ENCODE assay signal across 9 cellular contexts in the genomic region with DNA sequence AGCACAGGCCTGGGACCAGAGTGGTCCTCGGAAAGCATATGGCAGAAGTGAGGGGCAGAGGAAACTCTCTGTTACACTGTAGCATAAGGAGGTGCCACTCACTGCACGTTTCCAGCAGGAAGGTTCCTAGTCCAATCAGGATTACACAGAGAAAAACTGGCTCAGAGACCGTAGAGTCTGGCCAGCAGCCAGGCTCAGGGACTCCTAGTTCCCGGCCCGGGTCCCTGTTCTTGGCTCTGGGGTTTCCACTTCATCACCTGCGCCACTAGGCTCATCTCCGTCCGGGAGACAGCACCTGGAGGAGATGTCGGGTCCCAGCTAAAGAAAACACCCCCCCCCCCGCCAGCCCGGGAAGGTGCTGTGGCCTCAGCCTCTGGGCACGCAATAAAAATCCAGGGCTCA. TPM values are rescaled to one million over a fixed set of nuclear protein-coding genes. Genes with fewer than 3 reads are reported as not detected.
DNase-seq lines count a peak whose midpoint lies in the region; ATAC-seq, FAIRE-seq and TF ChIP-seq lines count a peak whose summit lies in the region.
"Had no signal": no experiment of that assay in that cellular context is flagged by ENCODE, and none has a peak within 500 bp of the region (broad histone marks: within the 10 kb centered on the region; RNA-seq: fewer than 3 reads in every experiment).

No MANE protein-coding gene starts in this region.

- H3K4me1 ChIP-seq in Panc1 (ENCODE audit: control insufficient read depth, insufficient read depth, low read length) (peaks cover 4% of the 10 kb centered on the region), H1 (replicated peaks in 1 of 4; ENCODE audit: control insufficient read depth in 3 of 4, insufficient read depth in 4 of 4, low read length in 3 of 4) (peaks cover 0 to 14% (median 5%) of the 10 kb centered on the region in 4 experiments; a peak in 4 of 7 replicates), mononuclear cell (ENCODE audit: insufficient read depth, low read length) (peaks cover 23% of the 10 kb centered on the region), aorta (ENCODE audit: control insufficient read depth in 1 of 2, insufficient read depth in 2 of 2, low read length in 2 of 2) (no peaks in the 10 kb centered on the region)

- H3K79me1 ChIP-seq in H1 (ENCODE audit: low read depth, low read length), result peaks cover 10% of the 10 kb centered on the region; the same call in 1 of the 2 replicates

- ATAC-seq in Panc1 (0 out of 2 replicates have a peak, but pooled peaks have one; percentile 13), aorta (ENCODE audit: low FRiP score) (peak; percentile 35)

- WGBS in H1 (ENCODE audit: extremely low coverage in 1 of 2, insufficient coverage in 1 of 2, insufficient read length in 1 of 2, insufficient replicate concordance in 2 of 2, low coverage in 1 of 2, low lambda C conversion rate in 2 of 2, missing lambda C conversion rate in 1 of 2), 2 experiments, result 44% methylated on average over 10 of the region's 12 CpGs; no CpG with 5 or more reads in 1 of the 2 experiments
- 4 to 6% methylated on average over 12 of the region's 12 CpGs for WGBS in aorta, 2 donors

- no peak overlapping the region for H2BK5ac ChIP-seq in H1 (ENCODE audit: low read depth, low read length)

- intact Hi-C loops in Panc1 (cut with micrococcal nuclease; ENCODE audit: unreplicated experiment) (no loop called here), aorta (cut with DNase I) (loop anchor here in 1 of 2 donors (2.0 kb wide), 1 partner anchor 33 kb away; no protein-coding TSS in a partner anchor)

- H3K4me2 ChIP-seq in H1 (ENCODE audit: insufficient read depth in 1 of 2, low read depth in 2 of 2, low read length in 2 of 2), result peak overlapping the region; percentile 71 to 87

- POLR2A ChIA-PET in Panc1 (lab: Charles Lee) (no interaction called here), H1 (lab: Charles Lee; ENCODE audit: partially characterized antibody) (interaction anchor here (0.6 to 2.2 kb wide), 7 partner anchors 12 to 637 kb away, joined by 3 to 7 read pairs (median 4); partner anchors contain the start of genes BIK and PACSIN2)

- no peak overlapping the region for H2BK20ac ChIP-seq in H1 (ENCODE audit: low read length)

- CTCF ChIA-PET in Panc1 (lab: Charles Lee), result no interaction called here
- CTCF ChIA-PET in H1 (lab: Charles Lee; ENCODE audit: partially characterized antibody), result interaction anchor here (0.9 to 12.4 kb wide), 6 partner anchors 10 to 134 kb away, joined by 3 to 104 read pairs (median 4); no protein-coding TSS in a partner anchor

- H3K27ac ChIP-seq in Panc1 (ENCODE audit: low read length), result peak overlapping the region; percentile 79
- H3K27ac ChIP-seq in H1 (ENCODE audit: low read depth, low read length), result no peak overlapping the region
- no peak overlapping the region for H3K27ac ChIP-seq in aorta (ENCODE audit: low read depth in 1 of 2, low read length in 2 of 2)

- no peak overlapping the region for H3K23ac ChIP-seq in H1 (ENCODE audit: insufficient read length)

- no peak overlapping the region for H4K8ac ChIP-seq in H1 (ENCODE audit: extremely low read depth, insufficient read depth, low read length)

- H3K18ac ChIP-seq in H1 (ENCODE audit: extremely low read depth, low read length), result no peak overlapping the region

- no peak overlapping the region for H3K14ac ChIP-seq in H1 (ENCODE audit: insufficient read length)

- BruUV-seq in Panc1 (replicated peaks; lab: Mats Ljungman, UMichigan), result no TSS peak

- H3K4me3 ChIP-seq in Panc1 (ENCODE audit: low read depth in 2 of 2, low read length in 2 of 2) (peak overlapping the region; percentile 59 to 75), H1 (ENCODE audit: extremely low read depth in 1 of 4, insufficient read depth in 2 of 4, low read depth in 3 of 4, low read length in 4 of 4) (peak overlapping the region; percentile 58 to 88 (median 78)), mononuclear cell (ENCODE audit: low read length) (peak overlapping the region; percentile 51), aorta (ENCODE audit: low read length in 2 of 2) (peak overlapping the region; percentile 51 to 66)

- TF ChIP-seq RAD21 in H1 (IDR thresholded peaks at IDR 0.05 in 1 of 2, conservative IDR thresholded peaks at IDR 0.05 in 1 of 2; ENCODE audit: low read depth in 2 of 2, low read length in 2 of 2), result no peak

- peak overlapping the region in 2 of 4 experiments; percentile 70 to 83; a peak in 5 of 7 replicates for H3K9ac ChIP-seq in H1 (replicated peaks in 1 of 4; ENCODE audit: extremely low read depth in 1 of 4, low read depth in 3 of 4, low read length in 3 of 4)

- H3K27me3 ChIP-seq in Panc1 (ENCODE audit: control insufficient read depth, insufficient read depth, low read length) (no peaks in the 10 kb centered on the region), H1 (replicated peaks in 1 of 4; ENCODE audit: control insufficient read depth in 3 of 4, extremely low read depth in 1 of 4, insufficient read depth in 3 of 4, low read length in 3 of 4) (no peaks in the 10 kb centered on the region; a peak in 1 of 7 replicates), mononuclear cell (ENCODE audit: insufficient read depth, low read length) (no peaks in the 10 kb centered on the region), aorta (ENCODE audit: control insufficient read depth in 1 of 2, insufficient read depth in 2 of 2, low read length in 1 of 2) (no peaks in the 10 kb centered on the region)

- TF ChIP-seq POLR2A in H1 (IDR thresholded peaks at IDR 0.05; ENCODE audit: control extremely low read depth in 1 of 2, low read depth in 2 of 2, low read length in 2 of 2), result 0 out of 3 replicates have a peak, but pooled peaks of 1 of the 2 experiments have one; percentile 3

- H2BK120ac ChIP-seq in H1 (replicated peaks; ENCODE audit: low read depth, low read length), result no peak overlapping the region

- H3K4ac ChIP-seq in H1 (replicated peaks; ENCODE audit: insufficient read length, low read depth, low read length), result peak overlapping the region; percentile 1

- no peak overlapping the region for H4K5ac ChIP-seq in H1 (ENCODE audit: insufficient read length, low read depth, low read length)

- no peaks in the 10 kb centered on the region for H3K9me3 ChIP-seq in Panc1 (ENCODE audit: control insufficient read depth, insufficient read depth, low read depth, low read length)
- no peaks in the 10 kb centered on the region for H3K9me3 ChIP-seq in H1 (ENCODE audit: insufficient read depth in 2 of 2, low read depth in 1 of 2, low read length in 1 of 2)
- H3K9me3 ChIP-seq in mononuclear cell (ENCODE audit: low read depth, low read length), result no peaks in the 10 kb centered on the region
- no peaks in the 10 kb centered on the region for H3K9me3 ChIP-seq in aorta (ENCODE audit: control insufficient read depth, low read length)

- H4K91ac ChIP-seq in H1 (replicated peaks; ENCODE audit: insufficient read length, low read length), result no peak overlapping the region

- H3K36me3 ChIP-seq in Panc1 (ENCODE audit: control insufficient read depth, insufficient read depth, low read length) (peaks cover 3% of the 10 kb centered on the region; the same call in 1 of the 2 replicates), H1 (ENCODE audit: control insufficient read depth in 2 of 4, insufficient read depth in 4 of 4, low read length in 3 of 4) (peaks cover 4 to 15% (median 9%) of the 10 kb centered on the region in 4 experiments; a peak in 6 of 8 replicates), aorta (ENCODE audit: control insufficient read depth in 1 of 2, insufficient read depth in 2 of 2, low read length in 1 of 2) (no peaks in the 10 kb centered on the region)

- in situ Hi-C loops in Panc1 (cut with HindIII; ENCODE audit: low pct_unique_long_range_greater_than_20kb, low sequenced_read_pairs), result no loop called here

- no peak for TF ChIP-seq CTCF in Panc1 (IDR thresholded peaks at IDR 0.05)
- TF ChIP-seq CTCF in H1 (IDR thresholded peaks at IDR 0.05; ENCODE audit: control extremely low read depth in 1 of 3, insufficient read depth in 1 of 3, low read depth in 1 of 3, low read length in 3 of 3), result no peak

- peak overlapping the region; percentile 20; the same call in 1 of the 2 replicates for H2AK5ac ChIP-seq in H1 (ENCODE audit: low read depth, low read length)

- no peak overlapping the region for H2BK12ac ChIP-seq in H1 (ENCODE audit: low read depth, low read length)

- peaks cover 4 to 16% of the 10 kb centered on the region in 2 experiments for H4K20me1 ChIP-seq in H1 (replicated peaks in 1 of 2; ENCODE audit: control insufficient read depth in 1 of 2, insufficient read depth in 2 of 2, low read length in 2 of 2)

- H3K23me2 ChIP-seq in H1 (ENCODE audit: low read depth, low read length), result peaks cover 7% of the 10 kb centered on the region; the same call in 1 of the 2 replicates

- DNase-seq in activated naive CD4-positive, alpha-beta T cell treated with Interleukin-2 at 50 U/mL for 16 hours, result peak; percentile 6
- no peak for DNase-seq in activated naive CD4-positive, alpha-beta T cell treated with anti-CD3 and anti-CD28 coated beads, Interleukin-2, amount 50 U/mL, for 16 hours
- DNase-seq in Panc1 (ENCODE audit: low read depth, low spot score), result no peak
- no peak for DNase-seq in H1 (ENCODE audit: low read depth in 1 of 2, low spot score in 2 of 2)
- DNase-seq in aorta, result peak in 1 of 2 donors; percentile 64
- no peak for DNase-seq in NK-92 treated with Interleukin-12 subunit alpha and Interleukin-12 subunit beta, amount 100 ng/mL, for 24 hours (lab: John Stamatoyannopoulos, UW)
- no peak for DNase-seq in central memory CD4-positive, alpha-beta T cell

- FAIRE-seq in H1 (lab: Jason Lieb, UNC), result no peak
- FAIRE-seq: islet of Langerhans had no signal

- H2BK15ac ChIP-seq in H1 (ENCODE audit: low read length), result no peak overlapping the region

- no peak overlapping the region for H3K56ac ChIP-seq in H1 (replicated peaks; ENCODE audit: insufficient read length, low read depth, low read length)

- TF ChIP-seq EP300 in H1 (IDR thresholded peaks at IDR 0.05; ENCODE audit: borderline replicate concordance in 1 of 2, low read depth in 2 of 2, low read length in 2 of 2), result no peak

- H2AFZ ChIP-seq in H1 (ENCODE audit: low read length), result no peak overlapping the region

- H3K79me2 ChIP-seq in H1 (ENCODE audit: control insufficient read depth in 1 of 2, insufficient read depth in 2 of 2, low read length in 2 of 2), result peaks cover 0 to 32% of the 10 kb centered on the region in 2 experiments; a peak in 3 of 4 replicates

RNA-seq across cellular contexts. Expression of gene TTLL12, which starts 1.1 kb away (rescaled TPM):
- total RNA-seq in Panc1 (2021; ENCODE audit: unreplicated experiment) (26.3 TPM), mononuclear cell (4.3 TPM), aorta (10 to 100 TPM; 13.1 to 16.4 TPM)
- 28.8 TPM for polyA plus RNA-seq in Panc1 (2012; ENCODE audit: insufficient read length)
- 124 and 125 TPM in 2 replicates for total RNA-seq in H1 (2021; fragmentation: NEBNext Ultra II Directional; extraction: Animal tissue kit (Norgen Biotek cat#: 25700))
- polyA plus RNA-seq in H1 (2011; rRNA removed) (101 and 152 TPM in 2 replicates), aorta (10 to 100 TPM; 12.2 to 13.6 TPM)
- polyA plus RNA-seq in H1 (2011; cell fraction: cytosol; rRNA removed), result 63.8 TPM
- polyA plus RNA-seq in H1 (2011; cell fraction: nucleus; rRNA removed), result 119 TPM
- polyA plus RNA-seq in H1 (2012, experiment 1 of 2), result 78.9 to 105 TPM (median 98.6 TPM) in 4 replicates
- polyA plus RNA-seq in H1 (2012, experiment 2 of 2), result 117 TPM
- 71.1 TPM for polyA plus RNA-seq in H1 (2013, experiment 1 of 2)
- 74.2 TPM for polyA plus RNA-seq in H1 (2013, experiment 2 of 2)
- 50.6 and 56.1 TPM in 2 replicates for polyA minus RNA-seq in H1 (2011; rRNA and poly(A)+ RNA removed)
- polyA minus RNA-seq in H1 (2011; cell fraction: cytosol; rRNA and poly(A)+ RNA removed), result 63.1 TPM
- polyA minus RNA-seq in H1 (2011; cell fraction: nucleus; rRNA and poly(A)+ RNA removed), result 34.2 TPM

RNA-seq across cellular contexts. Expression of gene TSPO, which starts 34.5 kb away (rescaled TPM):
- total RNA-seq in Panc1 (2021; ENCODE audit: unreplicated experiment) (144 TPM), mononuclear cell (217 TPM), aorta (100 to 1,000 TPM in 1 of 2 donors, 10 to 100 TPM in 1; 88.7 to 120 TPM)
- polyA plus RNA-seq in Panc1 (2012; ENCODE audit: insufficient read length), result 228 TPM
- 19.2 and 19.9 TPM in 2 replicates for total RNA-seq in H1 (2021; fragmentation: NEBNext Ultra II Directional; extraction: Animal tissue kit (Norgen Biotek cat#: 25700))
- polyA plus RNA-seq in H1 (2011; rRNA removed) (51.5 and 63.4 TPM in 2 replicates), aorta (100 to 1,000 TPM; 287 to 311 TPM)
- polyA plus RNA-seq in H1 (2011; cell fraction: cytosol; rRNA removed), result 31.2 TPM
- polyA plus RNA-seq in H1 (2011; cell fraction: nucleus; rRNA removed), result 31.8 TPM
- polyA plus RNA-seq in H1 (2012, experiment 1 of 2), result 9.5 to 28.2 TPM (median 19.1 TPM) in 4 replicates
- polyA plus RNA-seq in H1 (2012, experiment 2 of 2), result 21.4 TPM
- polyA plus RNA-seq in H1 (2013, experiment 1 of 2), result 37.2 TPM
- polyA plus RNA-seq in H1 (2013, experiment 2 of 2), result 37.9 TPM
- polyA minus RNA-seq in H1 (2011; rRNA and poly(A)+ RNA removed), result 1.3 and 4.3 TPM in 2 replicates
- 9.0 TPM for polyA minus RNA-seq in H1 (2011; cell fraction: cytosol; rRNA and poly(A)+ RNA removed)
- polyA minus RNA-seq in H1 (2011; cell fraction: nucleus; rRNA and poly(A)+ RNA removed), result 7.9 TPM

RNA-seq across cellular contexts. Expression of gene MCAT, which starts 42.7 kb away (rescaled TPM):
- 16.3 TPM for total RNA-seq in Panc1 (2021; ENCODE audit: unreplicated experiment)
- polyA plus RNA-seq in Panc1 (2012; ENCODE audit: insufficient read length), result 25.1 TPM
- 13.7 and 15.8 TPM in 2 replicates for total RNA-seq in H1 (2021; fragmentation: NEBNext Ultra II Directional; extraction: Animal tissue kit (Norgen Biotek cat#: 25700))
- 17.4 and 20.8 TPM in 2 replicates for polyA plus RNA-seq in H1 (2011; rRNA removed)
- polyA plus RNA-seq in H1 (2011; cell fraction: cytosol; rRNA removed), result 20.9 TPM
- polyA plus RNA-seq in H1 (2011; cell fraction: nucleus; rRNA removed), result 14.6 TPM
- 8.8 to 14.5 TPM (median 12.6 TPM) in 4 replicates for polyA plus RNA-seq in H1 (2012, experiment 1 of 2)
- polyA plus RNA-seq in H1 (2012, experiment 2 of 2), result 16.4 TPM
- 10.2 TPM for polyA plus RNA-seq in H1 (2013, experiment 1 of 2)
- polyA plus RNA-seq in H1 (2013, experiment 2 of 2), result 10.4 TPM
- polyA minus RNA-seq in H1 (2011; rRNA and poly(A)+ RNA removed), result 8.0 and 9.4 TPM in 2 replicates
- 10.6 TPM for polyA minus RNA-seq in H1 (2011; cell fraction: cytosol; rRNA and poly(A)+ RNA removed)
- polyA minus RNA-seq in H1 (2011; cell fraction: nucleus; rRNA and poly(A)+ RNA removed), result 19.0 TPM
- total RNA-seq in mononuclear cell, result 5.1 TPM
- total RNA-seq in aorta, result 10 to 100 TPM in 1 of 2 donors, 1 to 10 TPM in 1; 9.8 to 10.0 TPM
- 10 to 100 TPM in 1 of 2 donors, 1 to 10 TPM in 1; 6.5 to 12.8 TPM for polyA plus RNA-seq in aorta
